2 cellular contexts compared by ENCODE assay signal in genomic region chr10:44465430-44466115, GRCh38.
TF ChIP-seq lines count a peak whose summit lies in the region.

No MANE protein-coding gene starts in this region.

TF ChIP-seq in IMR-90, 13 proteins besides CTCF, POLR2A, EP300 and RAD21:
- no peak for TF ChIP-seq MAZ (IDR thresholded peaks at IDR 0.05; ENCODE audit: borderline replicate concordance, low read depth, low read length)
- TF ChIP-seq CHD1 (IDR thresholded peaks at IDR 0.05; ENCODE audit: low read depth, low read length) = no peak
- TF ChIP-seq SMC3 (IDR thresholded peaks at IDR 0.05; ENCODE audit: low read depth, low read length) = no peak
- no peak for TF ChIP-seq FOS (IDR thresholded peaks at IDR 0.05; ENCODE audit: low read depth, low read length)
- no peak for TF ChIP-seq CEBPB (IDR thresholded peaks at IDR 0.05; ENCODE audit: low read depth, low read length)
TF ChIP-seq in IMR-90: peak in this region for 0.

TF ChIP-seq in HepG2, 621 proteins besides CTCF, POLR2A, EP300 and RAD21:
- TF ChIP-seq KDM5B (CRISPR knock-in tag; IDR thresholded peaks at IDR 0.05; ENCODE audit: borderline replicate concordance) = no peak
- TF ChIP-seq SOX5 (CRISPR knock-in tag; IDR thresholded peaks at IDR 0.05; ENCODE audit: borderline replicate concordance) = no peak
- TF ChIP-seq FLYWCH1 (CRISPR knock-in tag; IDR thresholded peaks at IDR 0.05) = no peak
- TF ChIP-seq ETV5 (CRISPR knock-in tag; IDR thresholded peaks at IDR 0.05; ENCODE audit: borderline replicate concordance) = no peak
- TF ChIP-seq SIX4 (CRISPR knock-in tag; IDR thresholded peaks at IDR 0.05) = no peak
- no peak for TF ChIP-seq ZNF362 (CRISPR knock-in tag; IDR thresholded peaks at IDR 0.05; ENCODE audit: borderline replicate concordance)
- TF ChIP-seq TBL1XR1 (IDR thresholded peaks at IDR 0.05; ENCODE audit: borderline replicate concordance, low read length, partially characterized antibody) = no peak
- TF ChIP-seq PHB2 (IDR thresholded peaks at IDR 0.05; ENCODE audit: partially characterized antibody) = no peak
- TF ChIP-seq HNF4G (IDR thresholded peaks at IDR 0.05; ENCODE audit: borderline replicate concordance, low read depth, low read length) = no peak
- no peak for TF ChIP-seq HNF4G (CRISPR knock-in tag; IDR thresholded peaks at IDR 0.05; ENCODE audit: borderline replicate concordance, low read depth)
- TF ChIP-seq IRF2 (CRISPR knock-in tag; IDR thresholded peaks at IDR 0.05) = no peak
- TF ChIP-seq ZBTB2 (CRISPR knock-in tag; IDR thresholded peaks at IDR 0.05; ENCODE audit: low read depth) = no peak
- TF ChIP-seq ZC3H13 (CRISPR knock-in tag; IDR thresholded peaks at IDR 0.05) = no peak
- no peak for TF ChIP-seq MTA1 (CRISPR knock-in tag; IDR thresholded peaks at IDR 0.05; ENCODE audit: borderline replicate concordance)
- no peak for TF ChIP-seq ARHGAP35 (CRISPR knock-in tag; IDR thresholded peaks at IDR 0.05; ENCODE audit: borderline replicate concordance)
